In the genomic region with DNA sequence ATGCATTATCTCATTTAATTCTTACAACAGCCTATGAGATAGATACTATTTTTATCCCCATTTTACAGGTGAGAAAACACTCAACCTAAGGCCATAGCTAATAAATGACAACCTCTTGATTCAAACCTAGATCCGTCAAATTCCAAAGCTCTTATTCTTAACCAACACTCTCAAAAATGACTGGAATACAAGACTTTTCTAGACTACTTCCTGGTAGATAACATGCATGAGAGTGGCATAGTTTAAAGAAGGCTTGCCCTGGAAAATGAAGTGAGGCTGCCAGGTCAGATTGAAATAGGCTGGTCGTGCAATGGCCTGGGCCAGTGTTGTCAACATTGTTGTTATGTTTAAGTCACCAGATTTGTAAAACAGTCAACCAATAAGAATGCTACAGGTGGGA, we compare ENCODE assay signal across 20 cellular contexts.
"Had no signal": no experiment of that assay in that cellular context is flagged by ENCODE, and none has a peak within 500 bp of the region (broad histone marks: within the 10 kb centered on the region; RNA-seq: fewer than 3 reads in every experiment).

No MANE protein-coding gene starts in this region.

- ATAC-seq: foreskin keratinocyte, gastroesophageal sphincter, heart left ventricle, left cardiac atrium, left lung, left ventricle myocardium superior, lower lobe of right lung, mucosa of descending colon had no signal

- FAIRE-seq: endothelial cell of umbilical vein, frontal cortex, kidney had no signal

- DNase-seq: colonic mucosa; cortex of kidney; effector CD8-positive, alpha-beta T cell; foreskin keratinocyte; heart left ventricle; hypothalamus; immature natural killer cell; islet precursor cell; kidney; kidney glomerular epithelial cell; left cardiac atrium; left lung; left ventricle myocardium superior; lower lobe of right lung; mesenchymal stem cell; mucosa of descending colon; naive B cell had no signal
